Comparison of ENCODE assay signal across 8 cellular contexts in the genomic region with DNA sequence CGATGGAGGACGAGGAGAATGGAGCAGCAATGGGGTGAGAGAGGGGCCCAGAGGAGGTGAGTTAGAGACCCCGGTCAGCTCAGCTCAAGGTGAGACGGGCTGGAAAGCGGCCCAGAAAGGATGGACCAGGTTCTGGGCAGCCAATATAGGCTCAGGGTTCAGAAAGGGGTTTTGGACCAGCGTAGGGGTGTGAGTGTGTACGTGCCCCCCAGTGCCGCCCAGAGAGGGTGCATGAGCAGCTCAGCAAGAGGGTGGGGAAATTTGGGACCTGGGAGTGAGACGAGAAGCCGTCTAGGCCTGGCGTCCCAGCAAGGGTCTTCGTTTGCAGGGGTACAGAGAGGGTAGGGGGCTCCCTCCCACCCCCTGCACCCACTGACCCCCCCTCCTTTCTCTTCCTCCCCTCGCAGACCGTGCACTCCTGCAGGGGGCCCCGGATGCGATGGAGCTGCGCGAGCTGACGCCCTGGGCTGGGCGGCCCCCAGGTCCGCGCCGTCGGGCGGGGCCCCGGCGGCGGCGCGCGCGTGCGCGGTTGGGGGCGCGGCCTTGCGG. TPM values are rescaled to one million over a fixed set of nuclear protein-coding genes. Genes with fewer than 3 reads are reported as not detected.
A peak's percentile ranks its signal among the peaks of the same experiment; 100 is the strongest.
DNase-seq lines count a peak whose midpoint lies in the region; ATAC-seq and TF ChIP-seq lines count a peak whose summit lies in the region.

No MANE protein-coding gene starts in this region.

- H3K9me3 ChIP-seq in PC-3 (ENCODE audit: low read length) = no peaks in the 10 kb centered on the region
- H3K9me3 ChIP-seq in esophagus squamous epithelium = no peaks in the 10 kb centered on the region
- H3K9me3 ChIP-seq in ovary = no peaks in the 10 kb centered on the region

- H3K27ac ChIP-seq in PC-3 (ENCODE audit: low read length) (no peak overlapping the region), esophagus squamous epithelium (peak overlapping the region; percentile 63 to 94 (median 79)), ovary (no peak overlapping the region), substantia nigra (ENCODE audit: low read depth, low read length, poor library complexity, severe bottlenecking) (no peak overlapping the region)

- H3K4me3 Mint-ChIP-seq in Calu3 (ENCODE audit: low read depth, unreplicated experiment) = peak overlapping the region; percentile 72

- no peak for DNase-seq in Calu3
- no peak for DNase-seq in PC-3
- no peak for DNase-seq in esophagus squamous epithelium (lab: John Stamatoyannopoulos, UW)
- DNase-seq in ovary = no peak
- no peak for DNase-seq in activated gamma-delta T cell treated with Interleukin-2 at 50 U/mL for 16 hours
- DNase-seq in substantia nigra (lab: John Stamatoyannopoulos, UW) = no peak
- no peak for DNase-seq in NCI-H1092 (lab: John Stamatoyannopoulos, UW)
- DNase-seq in SW 1271 (lab: John Stamatoyannopoulos, UW) = no peak

- no peaks in the 10 kb centered on the region for H3K27me3 Mint-ChIP-seq in Calu3 (ENCODE audit: unreplicated experiment)

- H3K4me3 ChIP-seq in PC-3 (ENCODE audit: low read length) = peak overlapping the region; percentile 35
- peak overlapping the region; percentile 26 to 77 (median 62) for H3K4me3 ChIP-seq in esophagus squamous epithelium
- peak overlapping the region; percentile 16 for H3K4me3 ChIP-seq in ovary

- no peaks in the 10 kb centered on the region for H3K27me3 ChIP-seq in PC-3 (ENCODE audit: low read length)
- peaks cover 0 to 32% (median 0%) of the 10 kb centered on the region in 4 donors for H3K27me3 ChIP-seq in esophagus squamous epithelium
- H3K27me3 ChIP-seq in ovary = no peaks in the 10 kb centered on the region

- H3K79me2 ChIP-seq in PC-3 (ENCODE audit: low read length) = no peaks in the 10 kb centered on the region

- H3K36me3 Mint-ChIP-seq in Calu3 (ENCODE audit: insufficient read depth, unreplicated experiment) = peaks cover 12% of the 10 kb centered on the region

- CTCF ChIA-PET in Calu3 (lab: Charles Lee) (interaction anchor here (0.6 to 1.3 kb wide), 2 partner anchors 23 to 160 kb away, joined by 3 to 7 read pairs; no protein-coding TSS in a partner anchor), PC-3 (lab: Charles Lee) (interaction anchor here (1.9 kb wide), 1 partner anchor 23 kb away, joined by 11 read pairs; no protein-coding TSS in a partner anchor)

- no peak overlapping the region for H3K9ac ChIP-seq in PC-3 (ENCODE audit: low read length)

- peak overlapping the region; percentile 51 for H3K4me2 ChIP-seq in PC-3 (ENCODE audit: low read length)

- H3K27ac Mint-ChIP-seq in Calu3 (ENCODE audit: unreplicated experiment) = no peak overlapping the region

- BruUV-seq in Calu3 (replicated peaks; lab: Mats Ljungman, UMichigan) (no TSS peak), PC-3 (replicated peaks; lab: Mats Ljungman, UMichigan) (no TSS peak)

- ATAC-seq in PC-3 = no peak

- H3K4me1 ChIP-seq in PC-3 (ENCODE audit: insufficient read depth, low read length) (peaks cover 14% of the 10 kb centered on the region; the same call in 1 of the 2 replicates), esophagus squamous epithelium (peaks cover 14 to 46% (median 17%) of the 10 kb centered on the region in 3 donors), ovary (ENCODE audit: insufficient read depth) (peaks cover 3% of the 10 kb centered on the region)

- TF ChIP-seq POLR2A in esophagus squamous epithelium (IDR thresholded peaks at IDR 0.05) (no peak), ovary (IDR thresholded peaks at IDR 0.05) (no peak)

- H3K9me2 ChIP-seq in PC-3 (replicated peaks; ENCODE audit: low read length) = no peaks in the 10 kb centered on the region

- no peak overlapping the region; the same call in none of the 2 replicates for H2AFZ ChIP-seq in PC-3 (ENCODE audit: low read length)

- WGBS in esophagus squamous epithelium, 2 donors = 55 to 60% methylated on average over 10 to 12 of the region's 37 CpGs
- WGBS in ovary, 3 donors = 7 to 24% (median 13%) methylated on average over 15 to 37 of the region's 37 CpGs

- H3F3A ChIP-seq in PC-3 (ENCODE audit: low read length, unreplicated experiment) = no peaks in the 10 kb centered on the region

- intact Hi-C loops in Calu3 (cut with micrococcal nuclease; ENCODE audit: unreplicated experiment) = no loop called here
- intact Hi-C loops in PC-3 (cut with micrococcal nuclease) = no loop called here
- intact Hi-C loops in esophagus squamous epithelium (cut with DNase I) = no loop called here
- intact Hi-C loops in ovary (cut with DNase I) = no loop called here

- H4K20me1 ChIP-seq in PC-3 (ENCODE audit: low read length) = no peaks in the 10 kb centered on the region

- no peak for TF ChIP-seq CTCF in Calu3 (IDR thresholded peaks at IDR 0.05; ENCODE audit: unreplicated experiment)
- no peak for TF ChIP-seq CTCF in PC-3 (conservative IDR thresholded peaks at IDR 0.05; ENCODE audit: low read depth, low read length)
- no peak for TF ChIP-seq CTCF in esophagus squamous epithelium (IDR thresholded peaks at IDR 0.05)
- no peak for TF ChIP-seq CTCF in ovary (IDR thresholded peaks at IDR 0.05)

- H3K9me3 Mint-ChIP-seq in Calu3 (ENCODE audit: low read depth, unreplicated experiment) = no peaks in the 10 kb centered on the region

- no peak for TF ChIP-seq EP300 in ovary (IDR thresholded peaks at IDR 0.05)

- POLR2A ChIA-PET in PC-3 (lab: Charles Lee; ENCODE audit: unreplicated experiment) = interaction anchor here (0.6 kb wide), 2 partner anchors 76 to 86 kb away, joined by 4 read pairs; a partner anchor contains a TSS

- H3K36me3 ChIP-seq in PC-3 (ENCODE audit: low read depth, low read length) = no peaks in the 10 kb centered on the region
- H3K36me3 ChIP-seq in esophagus squamous epithelium = peaks cover 0 to 29% (median 0%) of the 10 kb centered on the region in 3 donors
- no peaks in the 10 kb centered on the region for H3K36me3 ChIP-seq in ovary

- H3K4me1 Mint-ChIP-seq in Calu3 (ENCODE audit: low read depth, unreplicated experiment) = peaks cover 8% of the 10 kb centered on the region

RNA-seq across cellular contexts. Expression of a gene that starts 12.1 kb away (rescaled TPM):
- total RNA-seq in Calu3 (2022) (1.8 and 2.8 TPM in 2 replicates), PC-3 (2014; rRNA removed) (0.69 TPM in 1 of 2 replicates, not detected in the other), esophagus squamous epithelium (100 to 1,000 TPM in 1 of 4 donors, 10 to 100 TPM in 3; 40.6 to 160 (median 68.9) TPM), ovary (1 to 10 TPM in 1 of 7 donors, under 1 TPM in 3, not detected in 3; 0.11 to 2.6 (median 0.38) TPM)
- polyA plus RNA-seq in ovary = not detected

RNA-seq across cellular contexts. Expression of a gene that starts 22.5 kb away (rescaled TPM):
- total RNA-seq in Calu3 (2022) (3.9 and 5.4 TPM in 2 replicates), PC-3 (2014; rRNA removed) (3.9 and 8.8 TPM in 2 replicates), esophagus squamous epithelium (1 to 10 TPM; 1.1 to 3.8 (median 1.4) TPM), ovary (1 to 10 TPM in 2 of 7 donors, under 1 TPM in 2, not detected in 3; 0.38 to 2.8 (median 1.3) TPM)
- under 1 TPM in 1 of 2 donors, not detected in 1; 0.11 TPM for polyA plus RNA-seq in ovary

RNA-seq across cellular contexts. Expression of a gene that starts 23.8 kb away (rescaled TPM):
- total RNA-seq in Calu3 (2022) (15.6 and 18.6 TPM in 2 replicates), PC-3 (2014; rRNA removed) (7.7 and 7.8 TPM in 2 replicates), esophagus squamous epithelium (100 to 1,000 TPM in 2 of 4 donors, 10 to 100 TPM in 2; 51.7 to 145 (median 84.8) TPM), ovary (1 to 10 TPM in 1 of 7 donors, under 1 TPM in 4, not detected in 2; 0.11 to 1.8 (median 0.18) TPM)
- polyA plus RNA-seq in ovary = under 1 TPM in 1 of 2 donors, not detected in 1; 0.04 TPM

RNA-seq across cellular contexts. Expression of a gene that starts 36.5 kb away (rescaled TPM):
- 33.2 and 35.5 TPM in 2 replicates for total RNA-seq in Calu3 (2022)
- total RNA-seq in PC-3 (2014; rRNA removed) = 118 and 148 TPM in 2 replicates
- total RNA-seq in esophagus squamous epithelium = 10 to 100 TPM; 19.2 to 45.8 (median 39.4) TPM
- total RNA-seq in ovary = 10 to 100 TPM; 29.3 to 50.1 (median 39.9) TPM
- polyA plus RNA-seq in ovary = 10 to 100 TPM in 1 of 2 donors, 1 to 10 TPM in 1; 1.2 to 39.7 TPM

RNA-seq across cellular contexts. Expression of a gene that starts 42.9 kb away (rescaled TPM):
- total RNA-seq in Calu3 (2022) (6.3 TPM in 2 replicates), PC-3 (2014; rRNA removed) (3.5 and 5.6 TPM in 2 replicates), esophagus squamous epithelium (1 to 10 TPM; 1.3 to 5.0 (median 2.1) TPM), ovary (1 to 10 TPM in 5 of 7 donors, under 1 TPM in 2; 0.24 to 3.8 (median 2.3) TPM)
- polyA plus RNA-seq in ovary = 1 to 10 TPM in 1 of 2 donors, not detected in 1; 1.6 TPM

Comparison
In these comparisons a context has a peak if more than half of its experiments do, and no peak if none do; other contexts are left out.
1. H3K27ac ChIP-seq: peak in esophagus squamous epithelium (4 of 4); none in PC-3 (single experiment), ovary (0 of 2) and substantia nigra (single experiment).
2. RNA of a gene that starts 12.1 kb away (total RNA-seq): 40.6 to 160 TPM in esophagus squamous epithelium; 1.8 to 2.8 TPM in Calu3, 0.69 TPM in PC-3 and 0.11 to 2.6 TPM in ovary; every median in the first group is over 10 times any median in the second.
3. Peak in every context shown above with its lines, with median percentiles within 50 percentile points of each other: H3K4me3 ChIP-seq.